In the genomic region with DNA sequence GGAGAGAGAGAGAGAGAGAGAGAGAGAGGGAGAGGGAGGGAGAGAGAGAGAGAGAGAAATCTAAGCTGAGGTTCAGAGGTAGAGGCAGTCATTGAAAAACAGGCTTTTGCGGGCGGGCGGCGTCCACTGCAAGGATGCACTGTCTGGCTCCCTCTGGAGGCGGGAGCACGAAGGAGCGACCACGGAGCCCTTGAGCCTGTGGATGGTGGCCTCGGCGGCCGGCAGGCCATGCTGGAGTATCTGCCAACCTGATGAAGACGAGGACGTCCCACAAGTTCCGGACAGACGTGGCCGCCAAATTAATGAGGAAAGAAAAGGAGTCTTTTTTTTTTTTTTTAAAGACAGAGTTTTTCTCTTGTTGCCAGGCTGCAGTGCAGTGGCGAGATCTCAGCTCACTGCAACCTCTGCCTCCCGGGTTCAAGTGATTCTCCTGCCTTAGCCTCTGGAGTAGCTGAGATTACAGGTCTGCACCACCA, we compare ENCODE assay signal across 1 cellular context.
TF ChIP-seq lines count a peak whose summit lies in the region.

No MANE protein-coding gene starts in this region.

TF ChIP-seq in HepG2, 621 proteins besides CTCF, POLR2A, EP300 and RAD21 (continues in another document):
- TF ChIP-seq ZBTB38 (CRISPR knock-in tag; IDR thresholded peaks at IDR 0.05): peak; percentile 80
- no peak for TF ChIP-seq ZIK1 (CRISPR knock-in tag; IDR thresholded peaks at IDR 0.05; ENCODE audit: borderline replicate concordance, low read depth)
- 0 out of 2 replicates have a peak, but pooled peaks have one; percentile 61 for TF ChIP-seq PCBP1 (IDR thresholded peaks at IDR 0.05; ENCODE audit: borderline replicate concordance, low read depth, low read length)
- TF ChIP-seq CBX1 (IDR thresholded peaks at IDR 0.05; ENCODE audit: low read depth): peak; percentile 40
- TF ChIP-seq RBFOX2 (IDR thresholded peaks at IDR 0.05; ENCODE audit: low read depth, low read length): no peak
- TF ChIP-seq ZNF225 (CRISPR knock-in tag; IDR thresholded peaks at IDR 0.05): 0 out of 2 replicates have a peak, but pooled peaks have one; percentile 33
- TF ChIP-seq, protein P1, sequence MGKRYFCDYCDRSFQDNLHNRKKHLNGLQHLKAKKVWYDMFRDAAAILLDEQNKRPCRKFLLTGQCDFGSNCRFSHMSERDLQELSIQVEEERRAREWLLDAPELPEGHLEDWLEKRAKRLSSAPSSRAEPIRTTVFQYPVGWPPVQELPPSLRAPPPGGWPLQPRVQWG (CRISPR knock-in tag; IDR thresholded peaks at IDR 0.05; ENCODE audit: borderline replicate concordance, low read depth): no peak
- TF ChIP-seq, protein P2, sequence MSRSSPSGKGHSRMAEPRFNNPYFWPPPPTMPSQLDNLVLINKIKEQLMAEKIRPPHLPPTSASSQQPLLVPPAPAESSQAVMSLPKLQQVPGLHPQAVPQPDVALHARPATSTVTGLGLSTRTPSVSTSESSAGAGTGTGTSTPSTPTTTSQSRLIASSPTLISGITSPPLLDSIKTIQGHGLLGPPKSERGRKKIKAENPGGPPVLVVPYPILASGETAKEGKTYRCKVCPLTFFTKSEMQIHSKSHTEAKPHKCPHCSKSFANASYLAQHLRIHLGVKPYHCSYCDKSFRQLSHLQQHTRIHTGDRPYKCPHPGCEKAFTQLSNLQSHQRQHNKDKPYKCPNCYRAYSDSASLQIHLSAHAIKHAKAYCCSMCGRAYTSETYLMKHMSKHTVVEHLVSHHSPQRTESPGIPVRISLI (CRISPR knock-in tag; IDR thresholded peaks at IDR 0.05; ENCODE audit: borderline replicate concordance): peak; percentile 36; the same call in 1 of the 2 replicates
- TF ChIP-seq, protein P3, sequence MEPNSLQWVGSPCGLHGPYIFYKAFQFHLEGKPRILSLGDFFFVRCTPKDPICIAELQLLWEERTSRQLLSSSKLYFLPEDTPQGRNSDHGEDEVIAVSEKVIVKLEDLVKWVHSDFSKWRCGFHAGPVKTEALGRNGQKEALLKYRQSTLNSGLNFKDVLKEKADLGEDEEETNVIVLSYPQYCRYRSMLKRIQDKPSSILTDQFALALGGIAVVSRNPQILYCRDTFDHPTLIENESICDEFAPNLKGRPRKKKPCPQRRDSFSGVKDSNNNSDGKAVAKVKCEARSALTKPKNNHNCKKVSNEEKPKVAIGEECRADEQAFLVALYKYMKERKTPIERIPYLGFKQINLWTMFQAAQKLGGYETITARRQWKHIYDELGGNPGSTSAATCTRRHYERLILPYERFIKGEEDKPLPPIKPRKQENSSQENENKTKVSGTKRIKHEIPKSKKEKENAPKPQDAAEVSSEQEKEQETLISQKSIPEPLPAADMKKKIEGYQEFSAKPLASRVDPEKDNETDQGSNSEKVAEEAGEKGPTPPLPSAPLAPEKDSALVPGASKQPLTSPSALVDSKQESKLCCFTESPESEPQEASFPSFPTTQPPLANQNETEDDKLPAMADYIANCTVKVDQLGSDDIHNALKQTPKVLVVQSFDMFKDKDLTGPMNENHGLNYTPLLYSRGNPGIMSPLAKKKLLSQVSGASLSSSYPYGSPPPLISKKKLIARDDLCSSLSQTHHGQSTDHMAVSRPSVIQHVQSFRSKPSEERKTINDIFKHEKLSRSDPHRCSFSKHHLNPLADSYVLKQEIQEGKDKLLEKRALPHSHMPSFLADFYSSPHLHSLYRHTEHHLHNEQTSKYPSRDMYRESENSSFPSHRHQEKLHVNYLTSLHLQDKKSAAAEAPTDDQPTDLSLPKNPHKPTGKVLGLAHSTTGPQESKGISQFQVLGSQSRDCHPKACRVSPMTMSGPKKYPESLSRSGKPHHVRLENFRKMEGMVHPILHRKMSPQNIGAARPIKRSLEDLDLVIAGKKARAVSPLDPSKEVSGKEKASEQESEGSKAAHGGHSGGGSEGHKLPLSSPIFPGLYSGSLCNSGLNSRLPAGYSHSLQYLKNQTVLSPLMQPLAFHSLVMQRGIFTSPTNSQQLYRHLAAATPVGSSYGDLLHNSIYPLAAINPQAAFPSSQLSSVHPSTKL (CRISPR knock-in tag; IDR thresholded peaks at IDR 0.05): peak; percentile 25; the same call in 1 of the 2 replicates
- peak; percentile 65 for TF ChIP-seq YY1 (IDR thresholded peaks at IDR 0.05; ENCODE audit: insufficient read depth, insufficient replicate concordance, low read depth, low read length)
- 0 out of 2 replicates have a peak, but pooled peaks have one; percentile 3 for TF ChIP-seq HNF4A (CRISPR knock-in tag; IDR thresholded peaks at IDR 0.05)
- no peak for TF ChIP-seq ZNF616 (CRISPR knock-in tag; IDR thresholded peaks at IDR 0.05; ENCODE audit: low read depth)
- TF ChIP-seq, protein P4, sequence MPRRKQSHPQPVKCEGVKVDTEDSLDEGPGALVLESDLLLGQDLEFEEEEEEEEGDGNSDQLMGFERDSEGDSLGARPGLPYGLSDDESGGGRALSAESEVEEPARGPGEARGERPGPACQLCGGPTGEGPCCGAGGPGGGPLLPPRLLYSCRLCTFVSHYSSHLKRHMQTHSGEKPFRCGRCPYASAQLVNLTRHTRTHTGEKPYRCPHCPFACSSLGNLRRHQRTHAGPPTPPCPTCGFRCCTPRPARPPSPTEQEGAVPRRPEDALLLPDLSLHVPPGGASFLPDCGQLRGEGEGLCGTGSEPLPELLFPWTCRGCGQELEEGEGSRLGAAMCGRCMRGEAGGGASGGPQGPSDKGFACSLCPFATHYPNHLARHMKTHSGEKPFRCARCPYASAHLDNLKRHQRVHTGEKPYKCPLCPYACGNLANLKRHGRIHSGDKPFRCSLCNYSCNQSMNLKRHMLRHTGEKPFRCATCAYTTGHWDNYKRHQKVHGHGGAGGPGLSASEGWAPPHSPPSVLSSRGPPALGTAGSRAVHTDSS (CRISPR knock-in tag; conservative IDR thresholded peaks at IDR 0.05): no peak
- TF ChIP-seq ZBTB7B (CRISPR knock-in tag; IDR thresholded peaks at IDR 0.05): peak; percentile 27; the same call in 1 of the 2 replicates
- TF ChIP-seq, protein P5, sequence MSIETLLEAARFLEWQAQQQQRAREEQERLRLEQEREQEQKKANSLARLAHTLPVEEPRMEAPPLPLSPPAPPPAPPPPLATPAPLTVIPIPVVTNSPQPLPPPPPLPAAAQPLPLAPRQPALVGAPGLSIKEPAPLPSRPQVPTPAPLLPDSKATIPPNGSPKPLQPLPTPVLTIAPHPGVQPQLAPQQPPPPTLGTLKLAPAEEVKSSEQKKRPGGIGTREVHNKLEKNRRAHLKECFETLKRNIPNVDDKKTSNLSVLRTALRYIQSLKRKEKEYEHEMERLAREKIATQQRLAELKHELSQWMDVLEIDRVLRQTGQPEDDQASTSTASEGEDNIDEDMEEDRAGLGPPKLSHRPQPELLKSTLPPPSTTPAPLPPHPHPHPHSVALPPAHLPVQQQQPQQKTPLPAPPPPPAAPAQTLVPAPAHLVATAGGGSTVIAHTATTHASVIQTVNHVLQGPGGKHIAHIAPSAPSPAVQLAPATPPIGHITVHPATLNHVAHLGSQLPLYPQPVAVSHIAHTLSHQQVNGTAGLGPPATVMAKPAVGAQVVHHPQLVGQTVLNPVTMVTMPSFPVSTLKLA (IDR thresholded peaks at IDR 0.05): no peak
- TF ChIP-seq BCL6 (CRISPR knock-in tag; IDR thresholded peaks at IDR 0.05): 0 out of 2 replicates have a peak, but pooled peaks have one; percentile 10
- TF ChIP-seq, protein P6, sequence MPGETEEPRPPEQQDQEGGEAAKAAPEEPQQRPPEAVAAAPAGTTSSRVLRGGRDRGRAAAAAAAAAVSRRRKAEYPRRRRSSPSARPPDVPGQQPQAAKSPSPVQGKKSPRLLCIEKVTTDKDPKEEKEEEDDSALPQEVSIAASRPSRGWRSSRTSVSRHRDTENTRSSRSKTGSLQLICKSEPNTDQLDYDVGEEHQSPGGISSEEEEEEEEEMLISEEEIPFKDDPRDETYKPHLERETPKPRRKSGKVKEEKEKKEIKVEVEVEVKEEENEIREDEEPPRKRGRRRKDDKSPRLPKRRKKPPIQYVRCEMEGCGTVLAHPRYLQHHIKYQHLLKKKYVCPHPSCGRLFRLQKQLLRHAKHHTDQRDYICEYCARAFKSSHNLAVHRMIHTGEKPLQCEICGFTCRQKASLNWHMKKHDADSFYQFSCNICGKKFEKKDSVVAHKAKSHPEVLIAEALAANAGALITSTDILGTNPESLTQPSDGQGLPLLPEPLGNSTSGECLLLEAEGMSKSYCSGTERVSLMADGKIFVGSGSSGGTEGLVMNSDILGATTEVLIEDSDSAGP (CRISPR knock-in tag; IDR thresholded peaks at IDR 0.05; ENCODE audit: borderline replicate concordance): peak; percentile 59; the same call in 1 of the 2 replicates
- no peak for TF ChIP-seq NCOR1 (IDR thresholded peaks at IDR 0.05; ENCODE audit: borderline replicate concordance, low read length)
- no peak for TF ChIP-seq ZNF562 (CRISPR knock-in tag; IDR thresholded peaks at IDR 0.05; ENCODE audit: borderline replicate concordance)
- TF ChIP-seq SMC3 (IDR thresholded peaks at IDR 0.05; ENCODE audit: low read length): peak; percentile 48; the same call in 1 of the 2 replicates
- TF ChIP-seq, protein P7, sequence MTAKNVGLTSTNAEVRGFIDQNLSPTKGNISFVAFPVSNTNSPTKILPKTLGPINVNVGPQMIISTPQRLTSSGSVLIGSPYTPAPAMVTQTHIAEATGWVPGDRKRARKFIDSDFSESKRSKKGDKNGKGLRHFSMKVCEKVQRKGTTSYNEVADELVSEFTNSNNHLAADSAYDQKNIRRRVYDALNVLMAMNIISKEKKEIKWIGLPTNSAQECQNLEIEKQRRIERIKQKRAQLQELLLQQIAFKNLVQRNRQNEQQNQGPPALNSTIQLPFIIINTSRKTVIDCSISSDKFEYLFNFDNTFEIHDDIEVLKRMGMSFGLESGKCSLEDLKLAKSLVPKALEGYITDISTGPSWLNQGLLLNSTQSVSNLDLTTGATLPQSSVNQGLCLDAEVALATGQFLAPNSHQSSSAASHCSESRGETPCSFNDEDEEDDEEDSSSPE (CRISPR knock-in tag; IDR thresholded peaks at IDR 0.05): 0 out of 2 replicates have a peak, but pooled peaks have one; percentile 29
- peak in 1 of 2 experiments; percentile 52; a peak in 1 of 4 replicates for TF ChIP-seq KLF16 (CRISPR knock-in tag; IDR thresholded peaks at IDR 0.05)
- TF ChIP-seq, protein P8, sequence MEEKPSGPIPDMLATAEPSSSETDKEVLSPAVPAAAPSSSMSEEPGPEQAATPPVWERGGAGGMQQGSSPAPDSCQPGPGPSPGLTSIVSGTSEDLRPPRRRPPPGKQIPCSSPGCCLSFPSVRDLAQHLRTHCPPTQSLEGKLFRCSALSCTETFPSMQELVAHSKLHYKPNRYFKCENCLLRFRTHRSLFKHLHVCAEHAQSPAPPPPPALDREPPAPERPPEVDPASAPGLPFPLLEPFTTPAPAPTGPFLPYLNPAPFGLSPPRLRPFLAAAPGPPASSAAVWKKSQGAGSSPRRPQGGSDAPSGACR (CRISPR knock-in tag; IDR thresholded peaks at IDR 0.05): no peak
- TF ChIP-seq THAP11 (CRISPR knock-in tag; IDR thresholded peaks at IDR 0.05): 0 out of 2 replicates have a peak, but pooled peaks have one; percentile 24
- peak; percentile 77 for TF ChIP-seq PITX1 (CRISPR knock-in tag; IDR thresholded peaks at IDR 0.05)
- 0 out of 2 replicates have a peak, but pooled peaks have one; percentile 33 for TF ChIP-seq ZNF160 (CRISPR knock-in tag; IDR thresholded peaks at IDR 0.05)
- no peak for TF ChIP-seq ZNF354B (CRISPR knock-in tag; IDR thresholded peaks at IDR 0.05)
- TF ChIP-seq RFX5 (IDR thresholded peaks at IDR 0.05; ENCODE audit: low read depth, low read length): no peak
- TF ChIP-seq ZNF547 (CRISPR knock-in tag; IDR thresholded peaks at IDR 0.05): peak; percentile 45; the same call in 1 of the 2 replicates
- peak; percentile 43; the same call in 1 of the 2 replicates for TF ChIP-seq ZFY (CRISPR knock-in tag; IDR thresholded peaks at IDR 0.05)
- TF ChIP-seq, protein P9, sequence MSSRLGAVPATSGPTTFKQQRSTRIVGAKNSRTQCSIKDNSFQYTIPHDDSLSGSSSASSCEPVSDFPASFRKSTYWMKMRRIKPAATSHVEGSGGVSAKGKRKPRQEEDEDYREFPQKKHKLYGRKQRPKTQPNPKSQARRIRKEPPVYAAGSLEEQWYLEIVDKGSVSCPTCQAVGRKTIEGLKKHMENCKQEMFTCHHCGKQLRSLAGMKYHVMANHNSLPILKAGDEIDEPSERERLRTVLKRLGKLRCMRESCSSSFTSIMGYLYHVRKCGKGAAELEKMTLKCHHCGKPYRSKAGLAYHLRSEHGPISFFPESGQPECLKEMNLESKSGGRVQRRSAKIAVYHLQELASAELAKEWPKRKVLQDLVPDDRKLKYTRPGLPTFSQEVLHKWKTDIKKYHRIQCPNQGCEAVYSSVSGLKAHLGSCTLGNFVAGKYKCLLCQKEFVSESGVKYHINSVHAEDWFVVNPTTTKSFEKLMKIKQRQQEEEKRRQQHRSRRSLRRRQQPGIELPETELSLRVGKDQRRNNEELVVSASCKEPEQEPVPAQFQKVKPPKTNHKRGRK (CRISPR knock-in tag; IDR thresholded peaks at IDR 0.05): peak; percentile 33; the same call in 1 of the 2 replicates
- TF ChIP-seq, protein P10, sequence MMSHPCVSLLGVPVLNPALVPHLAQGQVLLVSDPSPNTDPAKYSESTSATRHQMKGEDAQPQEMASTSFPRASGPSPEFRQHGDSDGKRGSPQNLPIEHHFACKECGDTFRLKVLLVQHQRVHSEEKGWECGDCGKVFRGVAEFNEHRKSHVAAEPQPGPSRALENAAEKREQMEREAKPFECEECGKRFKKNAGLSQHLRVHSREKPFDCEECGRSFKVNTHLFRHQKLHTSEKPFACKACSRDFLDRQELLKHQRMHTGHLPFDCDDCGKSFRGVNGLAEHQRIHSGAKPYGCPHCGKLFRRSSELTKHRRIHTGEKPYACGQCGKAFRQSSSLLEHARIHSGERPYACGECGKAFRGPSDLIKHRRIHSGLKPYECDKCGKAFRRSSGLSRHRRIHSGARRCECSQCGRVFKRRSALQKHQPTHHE (CRISPR knock-in tag; IDR thresholded peaks at IDR 0.05; ENCODE audit: borderline replicate concordance): 0 out of 2 replicates have a peak, but pooled peaks have one; percentile 32
- peak; percentile 33; the same call in 1 of the 2 replicates for TF ChIP-seq GATAD2A (CRISPR knock-in tag; IDR thresholded peaks at IDR 0.05)
- TF ChIP-seq RARA (CRISPR knock-in tag; IDR thresholded peaks at IDR 0.05): no peak
- TF ChIP-seq GPN1 (CRISPR knock-in tag; IDR thresholded peaks at IDR 0.05; ENCODE audit: borderline replicate concordance): no peak
- peak; percentile 59; the same call in 1 of the 2 replicates for TF ChIP-seq IRF2 (CRISPR knock-in tag; IDR thresholded peaks at IDR 0.05)
- no peak for TF ChIP-seq SYNCRIP (IDR thresholded peaks at IDR 0.05; ENCODE audit: insufficient read depth, low read depth, low read length)
- TF ChIP-seq ZFX (CRISPR knock-in tag; IDR thresholded peaks at IDR 0.05; ENCODE audit: low read depth): peak; percentile 51; the same call in 1 of the 2 replicates
- peak; percentile 29; the same call in 1 of the 2 replicates for TF ChIP-seq MYC (CRISPR knock-in tag; IDR thresholded peaks at IDR 0.05; ENCODE audit: borderline replicate concordance)
- TF ChIP-seq SMAD1 (CRISPR knock-in tag; IDR thresholded peaks at IDR 0.05; ENCODE audit: borderline replicate concordance, low read depth): 0 out of 2 replicates have a peak, but pooled peaks have one; percentile 52
